ENCODE assay signal across 25 cellular contexts in the genomic region with DNA sequence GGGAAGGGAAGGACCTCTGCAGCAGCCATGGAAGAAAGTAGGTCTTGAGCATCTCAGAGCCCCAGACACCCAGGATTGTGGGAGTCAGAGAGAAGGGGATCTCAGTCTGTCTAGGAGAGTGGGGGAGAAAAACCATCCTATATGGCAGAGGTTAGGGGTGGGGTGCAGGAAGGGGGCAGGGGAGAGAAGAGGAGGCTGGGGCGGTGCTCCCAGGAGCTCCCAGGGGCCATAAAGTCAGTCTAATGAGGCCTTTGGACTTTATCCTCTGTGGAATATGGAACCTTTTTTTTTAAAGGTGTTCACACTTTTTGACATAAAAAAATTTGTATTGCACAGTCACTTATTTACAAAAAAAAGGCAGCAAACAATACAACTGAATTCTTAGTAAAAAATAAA. TPM values are rescaled to one million over a fixed set of nuclear protein-coding genes. Genes with fewer than 3 reads are reported as not detected.
DNase-seq lines count a peak whose midpoint lies in the region; ATAC-seq and TF ChIP-seq lines count a peak whose summit lies in the region.
"Had no signal": no experiment of that assay in that cellular context is flagged by ENCODE, and none has a peak within 500 bp of the region (broad histone marks: within the 10 kb centered on the region; RNA-seq: fewer than 3 reads in every experiment).

No MANE protein-coding gene starts in this region.

- no peaks in the 10 kb centered on the region for H3K27me3 ChIP-seq in RWPE2 (ENCODE audit: insufficient read depth, poor library complexity, severe bottlenecking)
- H3K27me3 ChIP-seq in upper lobe of right lung: no peaks in the 10 kb centered on the region
- H3K27me3 ChIP-seq: SJSA1 had no signal

- no peaks in the 10 kb centered on the region for H3K27me3 Mint-ChIP-seq in osteocyte (ENCODE audit: unreplicated experiment)

- intact Hi-C loops in left colon (cut with DNase I, micrococcal nuclease) (no loop called here), upper lobe of right lung (cut with DNase I) (no loop called here)

- peaks cover 31% of the 10 kb centered on the region for H3K4me1 Mint-ChIP-seq in osteocyte (ENCODE audit: unreplicated experiment)
- H3K4me1 Mint-ChIP-seq: CD14-positive monocyte; CD8-positive, alpha-beta memory T cell had no signal

- no peaks in the 10 kb centered on the region for H3K36me3 ChIP-seq in RWPE2 (ENCODE audit: low read depth)
- no peaks in the 10 kb centered on the region for H3K36me3 ChIP-seq in upper lobe of right lung
- H3K36me3 ChIP-seq: SJSA1 had no signal

- H3K27ac ChIP-seq in RWPE2 (ENCODE audit: poor library complexity, severe bottlenecking): no peak overlapping the region
- no peak overlapping the region for H3K27ac ChIP-seq in upper lobe of right lung
- H3K27ac ChIP-seq: GM23248, SJSA1 had no signal

- ATAC-seq in RWPE2 (ENCODE audit: low read depth) (no peak), left colon (peak; percentile 61), upper lobe of right lung (no peak), HG03135 (IDR thresholded peaks at IDR 0.05; ENCODE audit: unreplicated experiment) (no peak)
- ATAC-seq: K562, PC-3 had no signal

- H3K9me3 ChIP-seq in RWPE2 (ENCODE audit: severe bottlenecking): no peaks in the 10 kb centered on the region
- no peaks in the 10 kb centered on the region for H3K9me3 ChIP-seq in upper lobe of right lung

- peak overlapping the region; percentile 31 for H3K27ac Mint-ChIP-seq in osteocyte (ENCODE audit: unreplicated experiment)
- H3K27ac Mint-ChIP-seq: CD14-positive monocyte; CD8-positive, alpha-beta memory T cell had no signal

- H3K36me3 Mint-ChIP-seq in osteocyte (ENCODE audit: unreplicated experiment): no peaks in the 10 kb centered on the region
- H3K36me3 Mint-ChIP-seq: CD14-positive monocyte; CD8-positive, alpha-beta memory T cell had no signal

- H3K4me3 Mint-ChIP-seq in osteocyte (ENCODE audit: unreplicated experiment): no peak overlapping the region
- H3K4me3 Mint-ChIP-seq: CD14-positive monocyte; CD8-positive, alpha-beta memory T cell had no signal

- TF ChIP-seq CTCF in RWPE2 (IDR thresholded peaks at IDR 0.05; ENCODE audit: poor library complexity, severe bottlenecking) (no peak), osteocyte (IDR thresholded peaks at IDR 0.05) (no peak), upper lobe of right lung (IDR thresholded peaks at IDR 0.05) (no peak)

- H3K4me3 ChIP-seq in RWPE2 (ENCODE audit: severe bottlenecking): no peak overlapping the region
- H3K4me3 ChIP-seq in upper lobe of right lung: no peak overlapping the region
- H3K4me3 ChIP-seq: GM23248, K562, SJSA1 had no signal

- in situ Hi-C loops in KBM-7 (cut with MboI; ENCODE audit: low pct_unique_long_range_greater_than_20kb, low sequenced_read_pairs): no loop called here

- no peaks in the 10 kb centered on the region for H3K4me1 ChIP-seq in RWPE2 (ENCODE audit: insufficient read depth, poor library complexity, severe bottlenecking)
- H3K4me1 ChIP-seq in upper lobe of right lung: peaks cover 22% of the 10 kb centered on the region
- H3K4me1 ChIP-seq: SJSA1 had no signal

- DNase-seq in RWPE2 (ENCODE audit: low spot score) (peak; percentile 13), left colon (peak; percentile 52 to 68), osteocyte (ENCODE audit: extremely low spot score, unreplicated experiment) (no peak), upper lobe of right lung (peak; percentile 18), KBM-7 (no peak)
- no peak for DNase-seq in activated CD4-positive, alpha-beta T cell treated with anti-CD3 and anti-CD28 coated beads for 1 hour
- DNase-seq: CD8-positive, alpha-beta memory T cell; DMS153; H7; MV-4-11; NCI-H1105; NCI-H1436 treated with DMSO at 0.1 percent for 48 hours; NCI-H187 treated with DMSO at 0.1 percent for 48 hours; NCI-H2171 treated with DMSO at 0.1 percent for 48 hours; NCI-H345; NCI-H524 treated with DMSO at 0.1 percent for 48 hours; NCI-H82; NK-92 treated with Interleukin-12 subunit alpha and Interleukin-12 subunit beta, amount 100 ng/mL, for 24 hours; PC-3; Right ventricle myocardium superior had no signal

- H3K9me3 Mint-ChIP-seq in osteocyte (ENCODE audit: unreplicated experiment): no peaks in the 10 kb centered on the region
- H3K9me3 Mint-ChIP-seq: CD8-positive, alpha-beta memory T cell had no signal

RNA-seq across cellular contexts. Expression of a gene that starts 52.0 kb away (rescaled TPM):
- 10 to 100 TPM; 43.6 to 73.9 TPM for total RNA-seq in left colon
- 17.8 and 18.4 TPM in 2 replicates for total RNA-seq in osteocyte
- 151 TPM for total RNA-seq in upper lobe of right lung

Comparison
In these comparisons a context has a peak if more than half of its experiments do, and no peak if none do; other contexts are left out.
1. DNase-seq: peak in RWPE2 (single experiment), left colon (2 of 2) and upper lobe of right lung (single experiment); none in osteocyte (single experiment), activated CD4-positive, alpha-beta T cell treated with anti-CD3 and anti-CD28 coated beads for 1 hour (single experiment) and KBM-7 (single experiment).